26 cellular contexts compared by ENCODE assay signal in genomic region chr13:21691500-21691899, GRCh38. TPM values are rescaled to one million over a fixed set of nuclear protein-coding genes. Genes with fewer than 3 reads are reported as not detected.
"Had no signal": no experiment of that assay in that cellular context is flagged by ENCODE, and none has a peak within 500 bp of the region (broad histone marks: within the 10 kb centered on the region; RNA-seq: fewer than 3 reads in every experiment).

No MANE protein-coding gene starts in this region.

- H3K27me3 ChIP-seq: stomach, testis, thyroid gland, tibial artery, tibial nerve, transverse colon, upper lobe of left lung, upper lobe of right lung, uterus, vagina had no signal

- DNase-seq: stimulated activated CD4-positive, alpha-beta T cell treated with anti-CD3 and anti-CD28 coated beads, Interleukin-2, amount 100 ng/mL, for 48 hours; stimulated activated CD4-positive, alpha-beta T cell treated with anti-CD3 and anti-CD28 coated beads, Interleukin-4, amount 100 ng/mL, for 1 hour; stimulated activated CD4-positive, alpha-beta T cell treated with anti-CD3 and anti-CD28 coated beads, Interleukin-4, amount 100 ng/mL, for 24 hours; stimulated activated CD4-positive, alpha-beta T cell treated with anti-CD3 and anti-CD28 coated beads, Interleukin-4, amount 100 ng/mL, for 4 hours; stimulated activated CD8-positive, alpha-beta memory T cell treated with anti-CD3 and anti-CD28 coated beads, Interleukin-4, amount 100 ng/mL, for 48 hours; stimulated activated naive B cell treated with anti-CD40 and anti-IgM and Interleukin-4, amounts not matched to agents 10 μg/mL and 1 μg/mL and 100 μg/mL, for 72 hours; stimulated activated naive CD4-positive, alpha-beta T cell; stimulated activated naive CD4-positive, alpha-beta T cell treated with Interleukin-2 at 50 U/mL for 16 hours; stimulated activated naive CD8-positive, alpha-beta T cell treated with anti-CD3 and anti-CD28 coated beads, Interleukin-15, amount 100 ng/mL, for 72 hours; stimulated activated naive CD8-positive, alpha-beta T cell treated with anti-CD3 and anti-CD28 coated beads, Interleukin-15, Interleukin-2, amounts not matched to agents 100 U/mL and 50 U/mL, for 24 hours; stomach; substantia nigra; testis; thyroid gland; tibial artery; transverse colon; trophoblast cell; upper lobe of right lung; uterus had no signal

- ATAC-seq: stimulated activated effector memory CD8-positive, alpha-beta T cell treated with anti-CD3 and anti-CD28 coated beads, Interleukin-12 subunit alpha, Interleukin-12 subunit beta, amount 100 ng/mL, for 72 hours; stimulated activated memory B cell treated with anti-CD40 and anti-IgM and Interleukin-4, amounts not matched to agents 10 μg/mL and 1 μg/mL and 100 μg/mL, for 72 hours; stimulated activated naive B cell treated with anti-CD40 and anti-IgM and Interleukin-4, amounts not matched to agents 10 μg/mL and 1 μg/mL and 100 μg/mL, for 72 hours; stimulated activated naive CD8-positive, alpha-beta T cell treated with anti-CD3 and anti-CD28 coated beads, Interleukin-15, amount 100 ng/mL, for 72 hours; stimulated activated naive CD8-positive, alpha-beta T cell treated with anti-CD3 and anti-CD28 coated beads, Interleukin-15, Interleukin-2, amounts not matched to agents 100 U/mL and 50 U/mL, for 24 hours; upper lobe of right lung had no signal

- H3K9me3 ChIP-seq: stomach, suprapubic skin, testis, thoracic aorta, thyroid gland, tibial artery, tibial nerve, transverse colon, upper lobe of left lung, upper lobe of right lung, uterus, vagina had no signal

- H3K4me3 ChIP-seq: stomach, suprapubic skin, testis, thoracic aorta, thyroid gland, tibial artery, tibial nerve, transverse colon, upper lobe of left lung, upper lobe of right lung, uterus, vagina had no signal

- H3K4me1 ChIP-seq: stomach, suprapubic skin, testis, thyroid gland, tibial artery, tibial nerve, upper lobe of left lung, upper lobe of right lung, uterus, vagina had no signal

- H3K36me3 ChIP-seq: stomach, suprapubic skin, thoracic aorta, thyroid gland, tibial artery, tibial nerve, transverse colon, upper lobe of left lung, upper lobe of right lung, uterus, vagina had no signal

- H3K27ac ChIP-seq: stomach, suprapubic skin, testis, thoracic aorta, thyroid gland, tibial artery, tibial nerve, transverse colon, upper lobe of left lung, upper lobe of right lung, uterus, vagina had no signal

RNA-seq across cellular contexts. Expression of gene FGF9, which starts 20.6 kb away (rescaled TPM):
- total RNA-seq: suprapubic skin had no signal
